ENCODE assay signal across 12 cellular contexts in the genomic region with DNA sequence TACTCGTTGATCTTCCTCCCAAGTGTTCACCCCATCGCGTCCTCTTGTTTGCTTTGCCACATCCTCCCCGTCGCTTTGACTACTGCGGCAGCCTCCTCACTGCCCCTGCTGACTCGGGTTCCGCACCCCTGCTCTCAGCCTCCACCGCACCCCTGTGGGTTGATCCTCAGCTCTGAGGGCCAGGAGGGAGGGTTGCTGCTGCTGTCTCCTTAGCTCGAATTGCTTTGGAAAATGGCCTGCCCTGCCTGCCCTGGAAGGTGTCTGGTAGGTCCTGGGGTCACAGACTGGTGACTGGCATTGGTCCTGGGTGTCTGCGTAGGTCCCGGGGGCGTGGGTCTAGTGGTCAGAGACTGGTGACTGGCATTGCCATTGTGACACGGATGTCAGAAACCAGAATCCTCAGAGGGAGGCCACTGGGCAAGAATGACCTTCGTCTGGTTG. TPM values are rescaled to one million over a fixed set of nuclear protein-coding genes. Genes with fewer than 3 reads are reported as not detected.
DNase-seq lines count a peak whose midpoint lies in the region; ATAC-seq and TF ChIP-seq lines count a peak whose summit lies in the region.
"Had no signal": no experiment of that assay in that cellular context is flagged by ENCODE, and none has a peak within 500 bp of the region (broad histone marks: within the 10 kb centered on the region; RNA-seq: fewer than 3 reads in every experiment).

No MANE protein-coding gene starts in this region.

- POLR2A ChIA-PET in naive thymus-derived CD4-positive, alpha-beta T cell (lab: Charles Lee) = no interaction called here

- no peaks in the 10 kb centered on the region for H3K36me3 Mint-ChIP-seq in activated naive CD4-positive, alpha-beta T cell treated with anti-CD3 and anti-CD28 coated beads for 36 hours (ENCODE audit: low read depth)
- peaks cover 0 to 38% (median 0%) of the 10 kb centered on the region in 5 donors for H3K36me3 Mint-ChIP-seq in naive thymus-derived CD4-positive, alpha-beta T cell

- WGBS in heart right ventricle, 2 donors = 52 to 63% methylated on average over 15 of the region's 15 CpGs

- peaks cover 13% of the 10 kb centered on the region for H3K4me1 ChIP-seq in left ventricle myocardium inferior
- H3K4me1 ChIP-seq in heart right ventricle = peaks cover 0 to 24% (median 7%) of the 10 kb centered on the region in 9 donors
- peaks cover 10 to 38% of the 10 kb centered on the region in 2 donors for H3K4me1 ChIP-seq in naive thymus-derived CD4-positive, alpha-beta T cell (ENCODE audit: control insufficient read depth in 2 of 2, insufficient read depth in 2 of 2, low read length in 2 of 2)
- H3K4me1 ChIP-seq in uterus = peaks cover 0 to 8% of the 10 kb centered on the region in 2 donors

- H3K4me3 ChIP-seq in left ventricle myocardium inferior (peak overlapping the region; percentile 44), heart right ventricle (peak overlapping the region in 1 of 10 donors; percentile 26), uterus (no peak overlapping the region)
- no peak overlapping the region for H3K4me3 ChIP-seq in naive thymus-derived CD4-positive, alpha-beta T cell (ENCODE audit: low read length)
- H3K4me3 ChIP-seq: HAP-1, skin epidermis had no signal

- intact Hi-C loops in left ventricle myocardium inferior (cut with micrococcal nuclease) = no loop called here
- intact Hi-C loops in heart right ventricle (cut with DNase I) = no loop called here
- intact Hi-C loops in activated naive CD4-positive, alpha-beta T cell treated with anti-CD3 and anti-CD28 coated beads for 36 hours (cut with micrococcal nuclease) = no loop called here
- intact Hi-C loops in naive thymus-derived CD4-positive, alpha-beta T cell (cut with micrococcal nuclease) = loop anchor here in 1 of 2 donors (1.0 kb wide), 1 partner anchor 49 kb away; no protein-coding TSS in a partner anchor
- intact Hi-C loops in uterus (cut with DNase I; ENCODE audit: low total_unique reads) = no loop called here

- no peak for DNase-seq in left ventricle myocardium inferior
- DNase-seq in heart right ventricle = no peak
- DNase-seq in activated naive CD4-positive, alpha-beta T cell treated with anti-CD3 and anti-CD28 coated beads for 36 hours = peak; percentile 67
- peak; percentile 0 to 62 (median 39) for DNase-seq in naive thymus-derived CD4-positive, alpha-beta T cell
- no peak for DNase-seq in uterus
- no peak for DNase-seq in putamen (ENCODE audit: low spot score)
- DNase-seq: AML-193 had no signal

- ATAC-seq in heart right ventricle (no peak), HG02763 (IDR thresholded peaks at IDR 0.05; ENCODE audit: unreplicated experiment) (no peak), HG02798 (IDR thresholded peaks at IDR 0.05; ENCODE audit: poor library complexity, unreplicated experiment) (no peak)
- peak; percentile 89 for ATAC-seq in naive thymus-derived CD4-positive, alpha-beta T cell
- ATAC-seq: activated CD4-positive, CD25-positive, alpha-beta regulatory T cell treated with anti-CD3 and anti-CD28 coated beads, Interleukin-2, amount 50 U/mL, for 24 hours had no signal

- H3K36me3 ChIP-seq in left ventricle myocardium inferior (no peaks in the 10 kb centered on the region), heart right ventricle (no peaks in the 10 kb centered on the region), uterus (no peaks in the 10 kb centered on the region)
- no peaks in the 10 kb centered on the region for H3K36me3 ChIP-seq in naive thymus-derived CD4-positive, alpha-beta T cell (ENCODE audit: control insufficient read depth in 2 of 3, insufficient read depth in 3 of 3, low read length in 3 of 3)
- H3K36me3 ChIP-seq: HAP-1 had no signal

- H3K27me3 ChIP-seq in left ventricle myocardium inferior (ENCODE audit: low read depth) (peaks cover 41% of the 10 kb centered on the region), heart right ventricle (peaks cover 0 to 34% (median 8%) of the 10 kb centered on the region in 7 donors), uterus (no peaks in the 10 kb centered on the region)
- H3K27me3 ChIP-seq in naive thymus-derived CD4-positive, alpha-beta T cell (ENCODE audit: control insufficient read depth in 2 of 2, insufficient read depth in 2 of 2, low read length in 2 of 2) = no peaks in the 10 kb centered on the region

- H3K27me3 Mint-ChIP-seq in activated naive CD4-positive, alpha-beta T cell treated with anti-CD3 and anti-CD28 coated beads for 36 hours (ENCODE audit: low read depth) = no peaks in the 10 kb centered on the region
- H3K27me3 Mint-ChIP-seq in naive thymus-derived CD4-positive, alpha-beta T cell = peaks cover 0 to 4% (median 2%) of the 10 kb centered on the region in 5 donors

- H3K27ac Mint-ChIP-seq in activated naive CD4-positive, alpha-beta T cell treated with anti-CD3 and anti-CD28 coated beads for 36 hours = no peak overlapping the region
- peak overlapping the region; percentile 33 to 99 (median 67) for H3K27ac Mint-ChIP-seq in naive thymus-derived CD4-positive, alpha-beta T cell

- H3K4me3 Mint-ChIP-seq in activated naive CD4-positive, alpha-beta T cell treated with anti-CD3 and anti-CD28 coated beads for 36 hours = peak overlapping the region; percentile 28
- peak overlapping the region; percentile 41 to 85 (median 50) for H3K4me3 Mint-ChIP-seq in naive thymus-derived CD4-positive, alpha-beta T cell

- peaks cover 40% of the 10 kb centered on the region for H3K4me1 Mint-ChIP-seq in activated naive CD4-positive, alpha-beta T cell treated with anti-CD3 and anti-CD28 coated beads for 36 hours (ENCODE audit: low read depth)
- H3K4me1 Mint-ChIP-seq in naive thymus-derived CD4-positive, alpha-beta T cell = peaks cover 48 to 62% (median 55%) of the 10 kb centered on the region in 7 donors

- H3K9me3 ChIP-seq in left ventricle myocardium inferior (replicated peaks) (no peaks in the 10 kb centered on the region), heart right ventricle (no peaks in the 10 kb centered on the region), uterus (no peaks in the 10 kb centered on the region)
- H3K9me3 ChIP-seq in naive thymus-derived CD4-positive, alpha-beta T cell (ENCODE audit: control insufficient read depth in 2 of 3, low read length in 3 of 3) = no peaks in the 10 kb centered on the region
- H3K9me3 ChIP-seq: HAP-1 had no signal

- TF ChIP-seq POLR2A in uterus (IDR thresholded peaks at IDR 0.05) = no peak

- TF ChIP-seq CTCF in left ventricle myocardium inferior (IDR thresholded peaks at IDR 0.05; ENCODE audit: borderline replicate concordance) (no peak), heart right ventricle (IDR thresholded peaks at IDR 0.05) (no peak), uterus (IDR thresholded peaks at IDR 0.05) (no peak)

- no peaks in the 10 kb centered on the region for H3K9me3 Mint-ChIP-seq in activated naive CD4-positive, alpha-beta T cell treated with anti-CD3 and anti-CD28 coated beads for 36 hours
- H3K9me3 Mint-ChIP-seq in naive thymus-derived CD4-positive, alpha-beta T cell = peaks cover 0 to 25% (median 0%) of the 10 kb centered on the region in 11 donors

- CTCF ChIA-PET in activated naive CD4-positive, alpha-beta T cell treated with anti-CD3 and anti-CD28 coated beads for 36 hours (lab: Charles Lee) = interaction anchor here (0.6 to 2.4 kb wide), 2 partner anchors 42 to 49 kb away, joined by 3 to 9 read pairs; no protein-coding TSS in a partner anchor
- CTCF ChIA-PET in naive thymus-derived CD4-positive, alpha-beta T cell (lab: Charles Lee) = no interaction called here

- H3K27ac ChIP-seq in left ventricle myocardium inferior (replicated peaks) (no peak overlapping the region), heart right ventricle (no peak overlapping the region), uterus (peak overlapping the region; percentile 63 to 81)
- peak overlapping the region; percentile 17 for H3K27ac ChIP-seq in naive thymus-derived CD4-positive, alpha-beta T cell (ENCODE audit: low read depth, low read length)
- H3K27ac ChIP-seq: skin epidermis had no signal

RNA-seq across cellular contexts. Expression of gene MUC4, which starts 9.4 kb away (rescaled TPM):
- 0.11 TPM for total RNA-seq in left ventricle myocardium inferior
- not detected for total RNA-seq in heart right ventricle
- polyA plus RNA-seq in heart right ventricle = under 1 TPM in 1 of 2 donors, not detected in 1; 0.01 TPM
- under 1 TPM in 1 of 2 experiments, not detected in 1; 0.02 TPM for total RNA-seq in activated naive CD4-positive, alpha-beta T cell treated with anti-CD3 and anti-CD28 coated beads for 36 hours
- under 1 TPM in 2 of 5 experiments, not detected in 3; 0.07 to 0.48 TPM for total RNA-seq in naive thymus-derived CD4-positive, alpha-beta T cell
- polyA plus RNA-seq in naive thymus-derived CD4-positive, alpha-beta T cell = not detected
- 1 to 10 TPM in 1 of 4 donors, under 1 TPM in 3; 0.26 to 1.0 (median 0.30) TPM for total RNA-seq in uterus

Comparison
In these comparisons a context has a peak if more than half of its experiments do, and no peak if none do; other contexts are left out.
1. DNase-seq: peak in activated naive CD4-positive, alpha-beta T cell treated with anti-CD3 and anti-CD28 coated beads for 36 hours (single experiment) and naive thymus-derived CD4-positive, alpha-beta T cell (9 of 9); none in left ventricle myocardium inferior (single experiment), heart right ventricle (0 of 2), uterus (0 of 2) and putamen (single experiment).
2. H3K27ac ChIP-seq: peak in naive thymus-derived CD4-positive, alpha-beta T cell (single experiment) and uterus (2 of 2); none in left ventricle myocardium inferior (single experiment) and heart right ventricle (0 of 10).